9 cellular contexts compared by ENCODE assay signal in the genomic region with DNA sequence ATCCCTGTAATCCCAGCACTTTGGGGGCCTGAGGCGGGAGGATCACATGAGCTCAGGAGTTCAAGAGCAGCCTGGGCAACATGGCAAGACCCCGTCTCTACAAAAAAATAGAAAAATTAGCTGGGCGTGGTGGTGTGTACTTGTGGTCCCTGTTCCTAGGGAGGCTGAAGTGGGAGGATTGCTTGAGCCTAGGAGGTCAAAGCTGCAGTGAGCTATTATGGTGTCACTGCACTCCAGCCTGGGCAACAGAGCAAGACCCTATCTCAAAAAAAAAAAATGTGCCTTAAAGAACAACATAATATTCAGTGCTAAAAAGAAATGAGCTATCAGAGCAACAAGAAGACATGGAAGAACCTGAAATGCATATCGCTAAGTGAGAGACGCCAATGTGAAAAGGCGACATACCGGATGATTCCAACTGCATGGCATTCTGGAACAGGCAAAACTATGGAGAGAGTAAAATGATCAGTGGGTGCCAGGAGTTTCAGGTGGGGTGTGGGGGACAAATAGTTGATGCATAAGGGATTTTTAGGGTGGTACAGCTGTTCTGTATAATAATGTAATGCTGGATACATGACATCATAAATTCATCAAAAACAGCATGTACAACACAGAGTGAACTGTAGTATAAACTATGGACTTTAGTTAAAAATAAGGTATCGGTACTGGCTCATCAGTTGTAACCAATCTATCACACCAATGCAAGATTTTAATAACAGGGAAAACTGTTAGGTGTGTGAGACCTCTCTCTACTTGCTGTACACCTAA.
A peak's percentile ranks its signal among the peaks of the same experiment; 100 is the strongest.
DNase-seq lines count a peak whose midpoint lies in the region; ATAC-seq and TF ChIP-seq lines count a peak whose summit lies in the region.
"Had no signal": no experiment of that assay in that cellular context is flagged by ENCODE, and none has a peak within 500 bp of the region (broad histone marks: within the 10 kb centered on the region; RNA-seq: fewer than 3 reads in every experiment).

No MANE protein-coding gene starts in this region.

- no peak for ATAC-seq in IMR-90 (ENCODE audit: low read depth)
- no peak for ATAC-seq in natural killer cell
- ATAC-seq in HG02852 (IDR thresholded peaks at IDR 0.05; ENCODE audit: unreplicated experiment) = no peak

- H3K9me3 ChIP-seq in IMR-90 (ENCODE audit: control insufficient read depth, insufficient read depth, low read length) = no peaks in the 10 kb centered on the region
- H3K9me3 ChIP-seq: thyroid gland had no signal

- CTCF ChIA-PET in IMR-90 (lab: Yijun Ruan, JAX) = interaction anchor here (0.6 kb wide), 1 partner anchor 1476 kb away, joined by 4 read pairs; no protein-coding TSS in a partner anchor

- H3K27ac ChIP-seq in ACC112 (ENCODE audit: low read depth, low read length) (peak overlapping the region; percentile 84), IMR-90 (ENCODE audit: insufficient read depth, low read length) (peak overlapping the region; percentile 62)

- H3K4me1 Mint-ChIP-seq in brain (peaks cover 70% of the 10 kb centered on the region), natural killer cell (peaks cover 60 to 65% of the 10 kb centered on the region in 2 donors)

- peak overlapping the region; percentile 67 for H2AK9ac ChIP-seq in IMR-90 (replicated peaks; ENCODE audit: low read depth, low read length, poor library complexity)

- no peaks in the 10 kb centered on the region for H3K9me3 Mint-ChIP-seq in brain
- no peaks in the 10 kb centered on the region for H3K9me3 Mint-ChIP-seq in natural killer cell

- no peaks in the 10 kb centered on the region for H3K79me2 ChIP-seq in ACC112 (ENCODE audit: control insufficient read depth, insufficient read depth, low read length, unreplicated experiment)

- no peaks in the 10 kb centered on the region for H3K36me3 ChIP-seq in ACC112 (ENCODE audit: insufficient read depth, low read length)
- no peaks in the 10 kb centered on the region for H3K36me3 ChIP-seq in IMR-90 (ENCODE audit: control insufficient read depth, insufficient read depth, low read length)
- H3K36me3 ChIP-seq: thyroid gland had no signal

- in situ Hi-C loops in IMR-90 (cut with MboI; ENCODE audit: low sequenced_read_pairs) = no loop called here

- no peak for TF ChIP-seq CTCF in IMR-90 (conservative IDR thresholded peaks at IDR 0.05; ENCODE audit: low read depth, low read length)
- TF ChIP-seq CTCF in brain (conservative IDR thresholded peaks at IDR 0.05) = no peak
- TF ChIP-seq CTCF in natural killer cell (IDR thresholded peaks at IDR 0.05) = no peak

- DNase-seq in IMR-90 (no peak), natural killer cell (no peak), inferior parietal cortex (ENCODE audit: extremely low spot score) (no peak), NCI-H1436 (lab: John Stamatoyannopoulos, UW) (no peak), putamen (ENCODE audit: low spot score) (no peak)

- peak overlapping the region; percentile 59; the same call in 1 of the 2 replicates for H3K4me3 ChIP-seq in ACC112 (ENCODE audit: low read depth, low read length)
- no peak overlapping the region for H3K4me3 ChIP-seq in IMR-90 (ENCODE audit: insufficient read depth, low read depth, low read length)
- H3K4me3 ChIP-seq: thyroid gland had no signal

- H2BK5ac ChIP-seq in IMR-90 (ENCODE audit: low read depth, low read length, poor library complexity, severe bottlenecking) = peak overlapping the region; percentile 75

- peaks cover 34% of the 10 kb centered on the region for H4K20me1 ChIP-seq in IMR-90 (ENCODE audit: insufficient read depth, low read length)

- no peak overlapping the region for H3K9ac ChIP-seq in IMR-90 (ENCODE audit: low read depth, low read length)

- H3K56ac ChIP-seq in IMR-90 (ENCODE audit: extremely low read depth, insufficient read depth, low read length) = no peak overlapping the region

- H3K36me3 Mint-ChIP-seq in brain (peaks cover 4% of the 10 kb centered on the region), natural killer cell (no peaks in the 10 kb centered on the region)

- 0 out of 2 replicates have a peak overlapping the region, but pooled peaks have one; percentile 22 for H4K5ac ChIP-seq in IMR-90 (ENCODE audit: low read depth, low read length)

- no peak for TF ChIP-seq POLR2A in IMR-90 (IDR thresholded peaks at IDR 0.05; ENCODE audit: low read depth, low read length)

- no TSS peak for BruUV-seq in IMR-90 (replicated peaks; lab: Mats Ljungman, UMichigan)

- peak overlapping the region; percentile 85; the same call in 1 of the 3 replicates for H2BK15ac ChIP-seq in IMR-90 (ENCODE audit: low read depth, low read length)

- H2BK20ac ChIP-seq in IMR-90 (ENCODE audit: low read depth, low read length) = peak overlapping the region; percentile 51

- H3K4me3 Mint-ChIP-seq in brain = peak overlapping the region in 2 of 5 experiments; percentile 1 to 48
- peak overlapping the region; percentile 69 for H3K4me3 Mint-ChIP-seq in natural killer cell

- H3K4ac ChIP-seq in IMR-90 (ENCODE audit: low read depth, low read length) = peak overlapping the region; percentile 86

- peaks cover 26% of the 10 kb centered on the region for H3K9me1 ChIP-seq in IMR-90 (ENCODE audit: insufficient read depth, low read length)

- intact Hi-C loops in IMR-90 (cut with micrococcal nuclease) (no loop called here), natural killer cell (cut with micrococcal nuclease) (no loop called here)

- H3K27me3 ChIP-seq in ACC112 (ENCODE audit: insufficient read depth, low read length) (no peaks in the 10 kb centered on the region), IMR-90 (ENCODE audit: control insufficient read depth, insufficient read depth, low read length) (no peaks in the 10 kb centered on the region)
- H3K27me3 ChIP-seq: thyroid gland had no signal

- H3K4me1 ChIP-seq in ACC112 (ENCODE audit: control insufficient read depth, insufficient read depth, low read length, unreplicated experiment) (peaks cover 46% of the 10 kb centered on the region), IMR-90 (ENCODE audit: control insufficient read depth, insufficient read depth, low read length) (peaks cover 24% of the 10 kb centered on the region)

- peak overlapping the region; percentile 33 for H2BK120ac ChIP-seq in IMR-90 (ENCODE audit: low read depth, low read length)

- peak overlapping the region; percentile 81 for H2AK5ac ChIP-seq in IMR-90 (ENCODE audit: low read depth, low read length)

- dilution Hi-C loops in IMR-90 (cut with HindIII; ENCODE audit: low sequenced_read_pairs, unreplicated experiment) = no loop called here

- H3K18ac ChIP-seq in IMR-90 (ENCODE audit: low read depth, low read length) = peak overlapping the region; percentile 51; the same call in 1 of the 2 replicates

- H4K91ac ChIP-seq in IMR-90 (ENCODE audit: insufficient read depth, low read depth, low read length) = peak overlapping the region; percentile 80

- H2AFZ ChIP-seq in ACC112 (ENCODE audit: low read length, unreplicated experiment) (no peak overlapping the region), IMR-90 (replicated peaks; ENCODE audit: low read length, poor library complexity) (peak overlapping the region; percentile 39)

- H4K8ac ChIP-seq in IMR-90 (ENCODE audit: low read depth in 2 of 2, low read length in 2 of 2) = peak overlapping the region in 1 of 2 experiments; percentile 67; a peak in 1 of 4 replicates

- peak overlapping the region; percentile 73; the same call in 1 of the 2 replicates for H3K23ac ChIP-seq in IMR-90 (ENCODE audit: low read depth, low read length)

- peaks cover 4 to 32% of the 10 kb centered on the region in 2 experiments; a peak in 2 of 4 replicates for H3K79me1 ChIP-seq in IMR-90 (ENCODE audit: low read depth in 1 of 2, low read length in 2 of 2)

- H3K27me3 Mint-ChIP-seq in brain (peaks cover 3% of the 10 kb centered on the region), natural killer cell (ENCODE audit: low read depth in 2 of 2) (no peaks in the 10 kb centered on the region)

- 100% methylated on average over 1 of the region's 8 CpGs; no CpG with 5 or more reads in 1 of the 2 experiments for WGBS in IMR-90 (ENCODE audit: extremely low coverage in 2 of 2, insufficient read length in 1 of 2), 2 experiments

- peak overlapping the region; percentile 69 for H3K14ac ChIP-seq in IMR-90 (replicated peaks; ENCODE audit: low read depth, low read length)

- H3K4me2 ChIP-seq in IMR-90 (ENCODE audit: low read depth, low read length) = no peak overlapping the region

- POLR2A ChIA-PET in IMR-90 (lab: Charles Lee; ENCODE audit: unreplicated experiment) = interaction anchor here (0.6 kb wide), 1 partner anchor 1622 kb away, joined by 3 read pairs; no protein-coding TSS in a partner anchor

- H3K27ac Mint-ChIP-seq in brain (peak overlapping the region in 4 of 5 experiments; percentile 65 to 98 (median 92)), natural killer cell (peak overlapping the region; percentile 77 to 95)

- TF ChIP-seq RAD21 in IMR-90 (IDR thresholded peaks at IDR 0.05; ENCODE audit: low read length) = no peak

TF ChIP-seq in IMR-90, 13 proteins besides CTCF, POLR2A, EP300 and RAD21 (continues in another document):
- TF ChIP-seq MXI1 (IDR thresholded peaks at IDR 0.05; ENCODE audit: borderline replicate concordance, low read depth, low read length) (no peak), BHLHE40 (IDR thresholded peaks at IDR 0.05; ENCODE audit: low read depth, low read length) (no peak), CEBPB (IDR thresholded peaks at IDR 0.05; ENCODE audit: low read depth, low read length) (no peak), MAFK (IDR thresholded peaks at IDR 0.05; ENCODE audit: low read depth, low read length) (no peak), FOS (IDR thresholded peaks at IDR 0.05; ENCODE audit: low read depth, low read length) (no peak), RCOR1 (IDR thresholded peaks at IDR 0.05; ENCODE audit: insufficient replicate concordance, low read length) (no peak), MAZ (IDR thresholded peaks at IDR 0.05; ENCODE audit: borderline replicate concordance, low read depth, low read length) (no peak)
- TF ChIP-seq, protein P1, sequence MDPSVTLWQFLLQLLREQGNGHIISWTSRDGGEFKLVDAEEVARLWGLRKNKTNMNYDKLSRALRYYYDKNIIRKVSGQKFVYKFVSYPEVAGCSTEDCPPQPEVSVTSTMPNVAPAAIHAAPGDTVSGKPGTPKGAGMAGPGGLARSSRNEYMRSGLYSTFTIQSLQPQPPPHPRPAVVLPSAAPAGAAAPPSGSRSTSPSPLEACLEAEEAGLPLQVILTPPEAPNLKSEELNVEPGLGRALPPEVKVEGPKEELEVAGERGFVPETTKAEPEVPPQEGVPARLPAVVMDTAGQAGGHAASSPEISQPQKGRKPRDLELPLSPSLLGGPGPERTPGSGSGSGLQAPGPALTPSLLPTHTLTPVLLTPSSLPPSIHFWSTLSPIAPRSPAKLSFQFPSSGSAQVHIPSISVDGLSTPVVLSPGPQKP (IDR thresholded peaks at IDR 0.05; ENCODE audit: borderline replicate concordance, low read depth, low read length) = no peak
- TF ChIP-seq, protein P2, sequence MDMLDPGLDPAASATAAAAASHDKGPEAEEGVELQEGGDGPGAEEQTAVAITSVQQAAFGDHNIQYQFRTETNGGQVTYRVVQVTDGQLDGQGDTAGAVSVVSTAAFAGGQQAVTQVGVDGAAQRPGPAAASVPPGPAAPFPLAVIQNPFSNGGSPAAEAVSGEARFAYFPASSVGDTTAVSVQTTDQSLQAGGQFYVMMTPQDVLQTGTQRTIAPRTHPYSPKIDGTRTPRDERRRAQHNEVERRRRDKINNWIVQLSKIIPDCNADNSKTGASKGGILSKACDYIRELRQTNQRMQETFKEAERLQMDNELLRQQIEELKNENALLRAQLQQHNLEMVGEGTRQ (IDR thresholded peaks at IDR 0.05; ENCODE audit: low read depth, low read length) = no peak
